In genomic region chr6:139470971-139471370, GRCh38 we compare ENCODE assay signal across 30 cellular contexts.
"Had no signal": no experiment of that assay in that cellular context is flagged by ENCODE, and none has a peak within 500 bp of the region (broad histone marks: within the 10 kb centered on the region; RNA-seq: fewer than 3 reads in every experiment).

No MANE protein-coding gene starts in this region.

- DNase-seq: activated CD4-positive, alpha-beta T cell treated with anti-CD3 and anti-CD28 coated beads, Interleukin-2, amount 10 ng/mL, durations not matched to agents 24 days and 14 days; activated CD4-positive, alpha-beta T cell treated with anti-CD3 and anti-CD28 coated beads, Interleukin-2, amount 50 U/mL, for 4 hours; activated CD8-positive, alpha-beta T cell treated with anti-CD3 and anti-CD28 coated beads for 36 hours; activated effector memory CD4-positive, alpha-beta T cell treated with anti-CD3 and anti-CD28 coated beads, Interleukin-2, amount 50 U/mL, for 16 hours; activated naive CD4-positive, alpha-beta T cell; activated naive CD4-positive, alpha-beta T cell treated with anti-CD3 and anti-CD28 coated beads, Interleukin-2, amount 50 U/mL, for 16 hours; activated naive CD8-positive, alpha-beta T cell treated with anti-CD3 and anti-CD28 coated beads for 36 hours; activated T-cell treated with anti-CD3 and anti-CD28 coated beads, Interleukin-2, amount 50 U/mL, for 1 hour; activated T-cell treated with anti-CD3 and anti-CD28 coated beads, Interleukin-2, amount 50 U/mL, for 72 hours; amniotic stem cell; aorta; brain microvascular endothelial cell; Kasumi-1; KG1; MG63; MV-4-11; NCI-H1092; NCI-H1436 treated with DMSO at 0.1 percent for 48 hours; NCI-H1694 treated with DMSO at 0.1 percent for 48 hours; NCI-H2029; NCI-H345; NCI-H524 treated with DMSO at 0.1 percent for 48 hours; OCI-M1; Right ventricle myocardium superior; SW 1271; T-helper 1 cell; T-helper 2 cell; T-helper 9 cell had no signal

- H3K4me3 Mint-ChIP-seq: activated CD4-positive, alpha-beta T cell treated with anti-CD3 and anti-CD28 coated beads, Interleukin-2, amount 10 ng/mL, durations not matched to agents 24 days and 14 days; activated CD8-positive, alpha-beta T cell treated with anti-CD3 and anti-CD28 coated beads for 36 hours; activated naive CD8-positive, alpha-beta T cell treated with anti-CD3 and anti-CD28 coated beads for 36 hours; activated T-cell treated with anti-CD3 and anti-CD28 coated beads, Interleukin-2, amount 50 U/mL, for 72 hours; activated T-helper 17 cell treated with anti-CD3 and anti-CD28 coated beads, Interleukin-2, amount 50 U/mL, for 72 hours; central memory CD8-positive, alpha-beta T cell had no signal

- ATAC-seq: activated CD8-positive, alpha-beta T cell treated with anti-CD3 and anti-CD28 coated beads for 36 hours; activated T-cell treated with anti-CD3 and anti-CD28 coated beads, Interleukin-2, amount 50 U/mL, for 72 hours; activated T-helper 17 cell treated with anti-CD3 and anti-CD28 coated beads, Interleukin-2, amount 50 U/mL, for 72 hours had no signal

- H3K27me3 Mint-ChIP-seq: activated CD8-positive, alpha-beta T cell treated with anti-CD3 and anti-CD28 coated beads for 36 hours; activated naive CD8-positive, alpha-beta T cell treated with anti-CD3 and anti-CD28 coated beads for 36 hours; activated T-helper 17 cell treated with anti-CD3 and anti-CD28 coated beads, Interleukin-2, amount 50 U/mL, for 72 hours; central memory CD8-positive, alpha-beta T cell had no signal

- H3K27ac Mint-ChIP-seq: activated CD4-positive, alpha-beta T cell treated with anti-CD3 and anti-CD28 coated beads, Interleukin-2, amount 10 ng/mL, durations not matched to agents 24 days and 14 days; activated CD8-positive, alpha-beta T cell treated with anti-CD3 and anti-CD28 coated beads for 36 hours; activated naive CD8-positive, alpha-beta T cell treated with anti-CD3 and anti-CD28 coated beads for 36 hours; activated T-cell treated with anti-CD3 and anti-CD28 coated beads, Interleukin-2, amount 50 U/mL, for 72 hours; activated T-helper 17 cell treated with anti-CD3 and anti-CD28 coated beads, Interleukin-2, amount 50 U/mL, for 72 hours had no signal

- H3K9me3 ChIP-seq: MG63 had no signal

- H3K27me3 ChIP-seq: brain microvascular endothelial cell, MG63 had no signal

- H3K4me3 ChIP-seq: MG63 had no signal

- H3K27ac ChIP-seq: brain microvascular endothelial cell had no signal

- H3K36me3 Mint-ChIP-seq: activated naive CD8-positive, alpha-beta T cell treated with anti-CD3 and anti-CD28 coated beads for 36 hours had no signal

- H3K4me1 Mint-ChIP-seq: activated CD4-positive, alpha-beta T cell treated with anti-CD3 and anti-CD28 coated beads, Interleukin-2, amount 10 ng/mL, durations not matched to agents 24 days and 14 days; activated naive CD8-positive, alpha-beta T cell treated with anti-CD3 and anti-CD28 coated beads for 36 hours had no signal

- H3K36me3 ChIP-seq: brain microvascular endothelial cell, MG63 had no signal

- H3K9me3 Mint-ChIP-seq: activated CD4-positive, alpha-beta T cell treated with anti-CD3 and anti-CD28 coated beads, Interleukin-2, amount 10 ng/mL, durations not matched to agents 24 days and 14 days; activated CD8-positive, alpha-beta T cell treated with anti-CD3 and anti-CD28 coated beads for 36 hours; activated naive CD8-positive, alpha-beta T cell treated with anti-CD3 and anti-CD28 coated beads for 36 hours; activated T-cell treated with anti-CD3 and anti-CD28 coated beads, Interleukin-2, amount 50 U/mL, for 72 hours; activated T-helper 17 cell treated with anti-CD3 and anti-CD28 coated beads, Interleukin-2, amount 50 U/mL, for 72 hours; central memory CD8-positive, alpha-beta T cell had no signal
